11 cellular contexts compared by ENCODE assay signal in genomic region chr4:107666134-107666533, GRCh38. TPM values are rescaled to one million over a fixed set of nuclear protein-coding genes. Genes with fewer than 3 reads are reported as not detected.
DNase-seq lines count a peak whose midpoint lies in the region; ATAC-seq, FAIRE-seq and TF ChIP-seq lines count a peak whose summit lies in the region.
"Had no signal": no experiment of that assay in that cellular context is flagged by ENCODE, and none has a peak within 500 bp of the region (broad histone marks: within the 10 kb centered on the region; RNA-seq: fewer than 3 reads in every experiment).

No MANE protein-coding gene starts in this region.

- H3K4me1 ChIP-seq in mammary epithelial cell (ENCODE audit: insufficient read depth, low read length) = no peaks in the 10 kb centered on the region
- H3K4me1 ChIP-seq in tibial nerve = peaks cover 0 to 21% (median 0%) of the 10 kb centered on the region in 4 donors
- H3K4me1 ChIP-seq: BLaER1 had no signal

- peak; percentile 71 for ATAC-seq in SK-N-SH treated with all-trans-retinoic acid at 6 μM for 48 hours
- no peak for ATAC-seq in T-cell (replicated peaks in 1 of 4)

- H3K4me1 Mint-ChIP-seq in MCF 10A (ENCODE audit: insufficient read depth, unreplicated experiment) (no peaks in the 10 kb centered on the region), T-cell (no peaks in the 10 kb centered on the region)

- no peak for TF ChIP-seq POLR2A in tibial nerve (IDR thresholded peaks at IDR 0.05)

- DNase-seq in MCF 10A (ENCODE audit: unreplicated experiment) (peak; percentile 8), mammary epithelial cell (no peak), frontal cortex (ENCODE audit: low spot score in 2 of 2) (no peak), tibial nerve (ENCODE audit: low spot score in 2 of 2) (no peak), glomerular visceral epithelial cell (ENCODE audit: extremely low spot score) (no peak), NCI-H1105 (lab: John Stamatoyannopoulos, UW) (no peak), T-cell (no peak)
- DNase-seq: NCI-H1436 treated with DMSO at 0.1 percent for 48 hours had no signal

- H2AFZ ChIP-seq in mammary epithelial cell (ENCODE audit: low read depth, low read length) = no peak overlapping the region

- TF ChIP-seq CTCF in MCF 10A (IDR thresholded peaks at IDR 0.05; ENCODE audit: unreplicated experiment) (peak; percentile 22), mammary epithelial cell (conservative IDR thresholded peaks at IDR 0.05 in 1 of 2, IDR thresholded peaks at IDR 0.05 in 1 of 2; ENCODE audit: extremely low read depth in 1 of 2, insufficient read depth in 1 of 2, low read depth in 1 of 2, low read length in 2 of 2) (peak in 1 of 2 donors; percentile 8), tibial nerve (IDR thresholded peaks at IDR 0.05) (peak in 4 of 5 experiments; percentile 20 to 39 (median 26))

- H3K79me2 ChIP-seq in mammary epithelial cell (ENCODE audit: insufficient read depth, low read length) = peaks cover 9% of the 10 kb centered on the region

- H3K9ac ChIP-seq in mammary epithelial cell (ENCODE audit: insufficient read depth, low read length) = no peak overlapping the region
- H3K9ac ChIP-seq: BLaER1 had no signal

- H3K27me3 Mint-ChIP-seq in MCF 10A (ENCODE audit: insufficient read depth, unreplicated experiment) (no peaks in the 10 kb centered on the region), T-cell (no peaks in the 10 kb centered on the region)

- POLR2A ChIA-PET in MCF 10A (lab: Yijun Ruan, JAX) (no interaction called here), T-cell (lab: Charles Lee) (no interaction called here)

- H3K9me3 ChIP-seq in mammary epithelial cell (replicated peaks; ENCODE audit: insufficient read depth, low read length) = no peaks in the 10 kb centered on the region
- no peaks in the 10 kb centered on the region for H3K9me3 ChIP-seq in tibial nerve
- H3K9me3 ChIP-seq: BLaER1 had no signal

- dilution Hi-C loops in mammary epithelial cell (cut with HindIII; ENCODE audit: low sequenced_read_pairs) = no loop called here

- H3K36me3 ChIP-seq in mammary epithelial cell (ENCODE audit: insufficient read depth, low read length) (no peaks in the 10 kb centered on the region), tibial nerve (no peaks in the 10 kb centered on the region)

- H3K27ac ChIP-seq in mammary epithelial cell (ENCODE audit: insufficient read depth, low read depth, low read length) = no peak overlapping the region
- H3K27ac ChIP-seq in tibial nerve = no peak overlapping the region
- H3K27ac ChIP-seq: BLaER1 had no signal

- H3K36me3 Mint-ChIP-seq in MCF 10A (ENCODE audit: insufficient read depth, unreplicated experiment) (peaks cover 6% of the 10 kb centered on the region), T-cell (peaks cover 34% of the 10 kb centered on the region)

- WGBS in mammary epithelial cell (ENCODE audit: low coverage, missing lambda C conversion rate) = 84% methylated on average over 1 of the region's 1 CpG
- WGBS in tibial nerve, 2 donors = 24 to 26% methylated on average over 1 of the region's 1 CpG

- H3K27ac Mint-ChIP-seq in MCF 10A (ENCODE audit: low read depth, unreplicated experiment) = peak overlapping the region; percentile 19
- no peak overlapping the region for H3K27ac Mint-ChIP-seq in T-cell

- CTCF ChIA-PET in MCF 10A (lab: Yijun Ruan, JAX) = interaction anchor here (0.9 to 1.5 kb wide), 2 partner anchors 7 to 482 kb away, joined by 3 read pairs; no protein-coding TSS in a partner anchor
- CTCF ChIA-PET in mammary epithelial cell (lab: Charles Lee; ENCODE audit: low non-redundant PET) = no interaction called here
- CTCF ChIA-PET in T-cell (lab: Charles Lee) = no interaction called here

- H3K4me3 Mint-ChIP-seq in MCF 10A (ENCODE audit: unreplicated experiment) = no peak overlapping the region
- H3K4me3 Mint-ChIP-seq in T-cell = no peak overlapping the region

- no peaks in the 10 kb centered on the region for H4K20me1 ChIP-seq in mammary epithelial cell (ENCODE audit: insufficient read depth, low read length)
- H4K20me1 ChIP-seq: BLaER1 had no signal

- H3K4me3 ChIP-seq in mammary epithelial cell (replicated peaks in 1 of 3; ENCODE audit: insufficient read depth in 1 of 3, low read depth in 2 of 3, low read length in 3 of 3) (no peak overlapping the region), tibial nerve (no peak overlapping the region)
- H3K4me3 ChIP-seq: BLaER1 had no signal

- intact Hi-C loops in MCF 10A (cut with micrococcal nuclease) = loop anchor here (5.0 kb wide), 1 partner anchor 484 kb away; no protein-coding TSS in a partner anchor
- intact Hi-C loops in mammary epithelial cell (cut with micrococcal nuclease) = loop anchor here (5.0 to 10.0 kb wide), 2 partner anchors 571 to 629 kb away; partner anchors contain the start of gene DKK2

- in situ Hi-C loops in mammary epithelial cell (cut with MboI; ENCODE audit: low sequenced_read_pairs in 2 of 2) = no loop called here

- H3K27me3 ChIP-seq in mammary epithelial cell (ENCODE audit: insufficient read depth, low read length) = no peaks in the 10 kb centered on the region
- H3K27me3 ChIP-seq in tibial nerve = no peaks in the 10 kb centered on the region
- H3K27me3 ChIP-seq: BLaER1 had no signal

- peak; percentile 74 for FAIRE-seq in frontal cortex (lab: Jason Lieb, UNC)
- FAIRE-seq: keratinocyte had no signal

- TF ChIP-seq EP300 in tibial nerve (IDR thresholded peaks at IDR 0.05) = no peak

- no peak overlapping the region for H3K4me2 ChIP-seq in mammary epithelial cell (ENCODE audit: insufficient read depth, low read depth, low read length)
- H3K4me2 ChIP-seq: BLaER1 had no signal

- no TSS peak for BruUV-seq in MCF 10A (replicated peaks; lab: Mats Ljungman, UMichigan)
- BruUV-seq in mammary epithelial cell (replicated peaks; lab: Mats Ljungman, UMichigan) = no TSS peak

- no peaks in the 10 kb centered on the region for H3K9me3 Mint-ChIP-seq in MCF 10A (ENCODE audit: unreplicated experiment)
- H3K9me3 Mint-ChIP-seq in T-cell = no peaks in the 10 kb centered on the region

TF ChIP-seq in SK-N-SH treated with all-trans-retinoic acid at 6 μM for 48 hours, 23 proteins besides CTCF, POLR2A, EP300 and RAD21:
- TF ChIP-seq ZFP30 (CRISPR knock-in tag; IDR thresholded peaks at IDR 0.05) (no peak), ZNF8 (CRISPR knock-in tag; IDR thresholded peaks at IDR 0.05) (no peak), TOX (CRISPR knock-in tag; IDR thresholded peaks at IDR 0.05; ENCODE audit: borderline replicate concordance) (no peak), GLIS3 (CRISPR knock-in tag; IDR thresholded peaks at IDR 0.05) (no peak), SNAI2 (CRISPR knock-in tag; IDR thresholded peaks at IDR 0.05) (no peak)
- TF ChIP-seq, protein P1, sequence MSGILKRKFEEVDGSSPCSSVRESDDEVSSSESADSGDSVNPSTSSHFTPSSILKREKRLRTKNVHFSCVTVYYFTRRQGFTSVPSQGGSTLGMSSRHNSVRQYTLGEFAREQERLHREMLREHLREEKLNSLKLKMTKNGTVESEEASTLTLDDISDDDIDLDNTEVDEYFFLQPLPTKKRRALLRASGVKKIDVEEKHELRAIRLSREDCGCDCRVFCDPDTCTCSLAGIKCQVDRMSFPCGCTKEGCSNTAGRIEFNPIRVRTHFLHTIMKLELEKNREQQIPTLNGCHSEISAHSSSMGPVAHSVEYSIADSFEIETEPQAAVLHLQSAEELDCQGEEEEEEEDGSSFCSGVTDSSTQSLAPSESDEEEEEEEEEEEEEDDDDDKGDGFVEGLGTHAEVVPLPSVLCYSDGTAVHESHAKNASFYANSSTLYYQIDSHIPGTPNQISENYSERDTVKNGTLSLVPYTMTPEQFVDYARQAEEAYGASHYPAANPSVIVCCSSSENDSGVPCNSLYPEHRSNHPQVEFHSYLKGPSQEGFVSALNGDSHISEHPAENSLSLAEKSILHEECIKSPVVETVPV (CRISPR knock-in tag; IDR thresholded peaks at IDR 0.05) = no peak

RNA-seq across cellular contexts. Expression of gene PAPSS1, which starts 53.9 kb away (rescaled TPM):
- total RNA-seq in MCF 10A (2022) (58.7 and 63.9 TPM in 2 replicates), mammary epithelial cell (10 to 100 TPM; 68.5 to 94.7 TPM), frontal cortex (115 TPM), tibial nerve (10 to 100 TPM; 40.4 to 80.8 (median 49.5) TPM), T-cell (10 to 100 TPM; 11.6 to 22.0 (median 15.7) TPM)
- polyA plus RNA-seq in mammary epithelial cell = 113 TPM
- 95.7 TPM for polyA minus RNA-seq in mammary epithelial cell
